In the genomic region with DNA sequence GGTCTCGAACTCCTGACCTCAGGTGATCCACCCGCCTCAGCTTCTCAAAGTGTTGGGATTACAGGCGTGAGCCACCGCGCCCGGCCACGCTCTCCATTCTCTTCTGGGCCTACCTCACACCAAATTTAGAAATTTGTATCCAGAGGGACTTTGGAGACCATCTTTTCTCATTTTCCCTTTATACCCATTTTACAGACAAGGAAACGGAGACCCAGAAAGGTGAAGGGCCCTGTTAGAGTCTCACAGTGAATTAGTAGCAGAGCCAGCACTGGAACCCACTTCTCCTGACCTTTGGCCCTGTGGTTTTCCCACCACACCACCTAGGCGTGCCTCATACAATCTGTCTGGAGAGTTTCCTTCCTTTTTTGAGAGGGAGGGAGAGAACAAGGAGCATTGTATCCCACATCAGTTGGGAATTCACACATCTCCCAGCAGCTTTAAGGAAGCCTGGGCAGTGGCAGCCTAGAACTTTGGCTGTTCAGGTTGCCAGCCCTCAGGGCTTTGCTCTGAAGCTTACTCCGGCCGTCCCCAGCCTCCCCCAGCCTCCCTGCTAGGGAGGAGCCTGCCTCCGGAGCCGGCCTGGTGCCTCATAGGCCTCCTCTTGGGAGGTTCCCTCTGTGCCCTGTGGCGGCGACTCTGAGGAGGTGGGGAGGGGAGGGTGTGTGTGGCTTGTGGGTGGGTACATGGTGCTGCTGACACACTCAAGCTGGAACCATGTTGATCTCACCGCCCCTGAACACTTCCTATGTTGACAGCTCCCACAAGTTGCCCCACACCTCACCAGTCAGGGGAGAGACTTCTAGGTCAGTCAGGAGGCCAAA, we compare ENCODE assay signal across 1 cellular context.
TF ChIP-seq lines count a peak whose summit lies in the region.

No MANE protein-coding gene starts in this region.

TF ChIP-seq in HCT116, 20 proteins besides CTCF, POLR2A, EP300 and RAD21 (continued from another document):
- TF ChIP-seq ZBTB33 (IDR thresholded peaks at IDR 0.05; ENCODE audit: extremely low read depth, insufficient replicate concordance, low read length): no peak
- TF ChIP-seq JUND (IDR thresholded peaks at IDR 0.05): no peak
- no peak for TF ChIP-seq YY1 (IDR thresholded peaks at IDR 0.05; ENCODE audit: extremely low read depth, insufficient replicate concordance, low read depth, low read length)
- TF ChIP-seq, protein P1, sequence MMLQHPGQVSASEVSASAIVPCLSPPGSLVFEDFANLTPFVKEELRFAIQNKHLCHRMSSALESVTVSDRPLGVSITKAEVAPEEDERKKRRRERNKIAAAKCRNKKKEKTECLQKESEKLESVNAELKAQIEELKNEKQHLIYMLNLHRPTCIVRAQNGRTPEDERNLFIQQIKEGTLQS (IDR thresholded peaks at IDR 0.05): no peak
- no peak for TF ChIP-seq EZH2phosphoT487 (IDR thresholded peaks at IDR 0.05; ENCODE audit: borderline replicate concordance)
- TF ChIP-seq REST (IDR thresholded peaks at IDR 0.05; ENCODE audit: low read depth): no peak
